ENCODE assay signal across 20 cellular contexts in genomic region chr16:8877894-8878522, GRCh38. TPM values are rescaled to one million over a fixed set of nuclear protein-coding genes. Genes with fewer than 3 reads are reported as not detected.
DNase-seq lines count a peak whose midpoint lies in the region; ATAC-seq and TF ChIP-seq lines count a peak whose summit lies in the region.
"Had no signal": no experiment of that assay in that cellular context is flagged by ENCODE, and none has a peak within 500 bp of the region (broad histone marks: within the 10 kb centered on the region; RNA-seq: fewer than 3 reads in every experiment).

No MANE protein-coding gene starts in this region.

- H3K36me3 Mint-ChIP-seq in activated naive CD8-positive, alpha-beta T cell treated with anti-CD3 and anti-CD28 coated beads, Interleukin-2, amount 50 U/mL, for 24 hours (ENCODE audit: low read depth), result no peaks in the 10 kb centered on the region
- H3K36me3 Mint-ChIP-seq in stimulated activated naive B cell treated with anti-CD40 and anti-IgM and Interleukin-4, amounts not matched to agents 10 μg/mL and 1 μg/mL and 100 μg/mL, for 72 hours, result no peaks in the 10 kb centered on the region
- H3K36me3 Mint-ChIP-seq: CD14-positive monocyte, IgD-negative memory B cell had no signal

- H3K4me2 ChIP-seq in SK-N-SH, result peak overlapping the region; percentile 24; the same call in 1 of the 2 replicates

- H3K9me3 ChIP-seq in SK-N-SH, result no peaks in the 10 kb centered on the region
- no peaks in the 10 kb centered on the region for H3K9me3 ChIP-seq in iPS-18c (ENCODE audit: control insufficient read depth, insufficient read depth, low read length)
- H3K9me3 ChIP-seq: upper lobe of right lung had no signal

- H3K4me3 ChIP-seq in SK-N-SH (ENCODE audit: low read depth in 2 of 2, low read length in 1 of 2) (no peak overlapping the region), iPS-18c (ENCODE audit: insufficient read depth, low read depth, low read length) (0 out of 2 replicates have a peak overlapping the region, but pooled peaks have one; percentile 20)
- H3K4me3 ChIP-seq: dorsolateral prefrontal cortex, upper lobe of right lung had no signal

- no peak for TF ChIP-seq EP300 in SK-N-SH (IDR thresholded peaks at IDR 0.05; ENCODE audit: borderline replicate concordance in 1 of 2, low read depth in 1 of 2, low read length in 1 of 2)

- H3K27me3 ChIP-seq in SK-N-SH (ENCODE audit: insufficient read depth), result no peaks in the 10 kb centered on the region
- H3K27me3 ChIP-seq: dorsolateral prefrontal cortex had no signal

- DNase-seq in SK-N-SH, result no peak
- no peak for DNase-seq in activated naive CD8-positive, alpha-beta T cell treated with anti-CD3 and anti-CD28 coated beads, Interleukin-2, amount 50 U/mL, for 24 hours
- no peak for DNase-seq in stimulated activated naive B cell treated with anti-CD40 and anti-IgM and Interleukin-4, amounts not matched to agents 10 μg/mL and 1 μg/mL and 100 μg/mL, for 72 hours
- DNase-seq in stimulated activated CD4-positive, alpha-beta T cell treated with anti-CD3 and anti-CD28 coated beads, Interleukin-2, amount 100 ng/mL, for 24 hours, result no peak
- DNase-seq in activated CD4-positive, alpha-beta T cell treated with anti-CD3 and anti-CD28 coated beads for 4 hours, result no peak
- no peak for DNase-seq in effector CD8-positive, alpha-beta T cell (lab: John Stamatoyannopoulos, UW)
- DNase-seq: activated effector memory CD4-positive, alpha-beta T cell treated with anti-CD3 and anti-CD28 coated beads, Interleukin-2, amount 50 U/mL, for 16 hours; DMS79; dorsolateral prefrontal cortex; hypothalamus; NCI-H2029 treated with DMSO at 0.1 percent for 48 hours; NCI-H526 treated with DMSO at 0.1 percent for 48 hours; stimulated activated naive CD4-positive, alpha-beta T cell; upper lobe of right lung had no signal

- no peak overlapping the region for H3K4me3 Mint-ChIP-seq in activated naive CD8-positive, alpha-beta T cell treated with anti-CD3 and anti-CD28 coated beads, Interleukin-2, amount 50 U/mL, for 24 hours
- H3K4me3 Mint-ChIP-seq in stimulated activated naive B cell treated with anti-CD40 and anti-IgM and Interleukin-4, amounts not matched to agents 10 μg/mL and 1 μg/mL and 100 μg/mL, for 72 hours, result no peak overlapping the region

- no peaks in the 10 kb centered on the region for H3K36me3 ChIP-seq in SK-N-SH (replicated peaks in 1 of 2; ENCODE audit: control insufficient read depth in 1 of 2, insufficient read depth in 2 of 2, low read length in 1 of 2)
- H3K36me3 ChIP-seq: upper lobe of right lung had no signal

- CTCF ChIA-PET in SK-N-SH (lab: Yijun Ruan, JAX), result interaction anchor here (0.7 to 4.7 kb wide), 8 partner anchors 9 to 311 kb away, joined by 3 to 50 read pairs (median 4); partner anchors contain the start of gene CARHSP1

- no peak overlapping the region for H3K9ac ChIP-seq in SK-N-SH

- H3K4me1 Mint-ChIP-seq in activated naive CD8-positive, alpha-beta T cell treated with anti-CD3 and anti-CD28 coated beads, Interleukin-2, amount 50 U/mL, for 24 hours, result peaks cover 11% of the 10 kb centered on the region
- H3K4me1 Mint-ChIP-seq in stimulated activated naive B cell treated with anti-CD40 and anti-IgM and Interleukin-4, amounts not matched to agents 10 μg/mL and 1 μg/mL and 100 μg/mL, for 72 hours, result peaks cover 7 to 20% of the 10 kb centered on the region in 2 donors

- POLR2A ChIA-PET in SK-N-SH (lab: Yijun Ruan, JAX), result no interaction called here

- H2AFZ ChIP-seq in SK-N-SH (ENCODE audit: low read depth), result no peak overlapping the region

- TF ChIP-seq CTCF in SK-N-SH (IDR thresholded peaks at IDR 0.05), result no peak

- ATAC-seq in SK-N-SH treated with all-trans-retinoic acid at 6 μM for 48 hours, result no peak
- peak; percentile 18 for ATAC-seq in activated naive CD8-positive, alpha-beta T cell treated with anti-CD3 and anti-CD28 coated beads, Interleukin-2, amount 50 U/mL, for 24 hours
- ATAC-seq in stimulated activated naive B cell treated with anti-CD40 and anti-IgM and Interleukin-4, amounts not matched to agents 10 μg/mL and 1 μg/mL and 100 μg/mL, for 72 hours (replicated peaks), result no peak
- ATAC-seq: left lobe of liver, upper lobe of right lung had no signal

- no peaks in the 10 kb centered on the region for H3K9me2 ChIP-seq in SK-N-SH

- no peak overlapping the region for H3K27ac ChIP-seq in SK-N-SH (ENCODE audit: low read depth in 2 of 2, low read length in 1 of 2)
- H3K27ac ChIP-seq: 22Rv1, dorsolateral prefrontal cortex, upper lobe of right lung had no signal

- H3K4me1 ChIP-seq in SK-N-SH (ENCODE audit: control insufficient read depth in 1 of 2, insufficient read depth in 2 of 2, low read depth in 1 of 2, low read length in 1 of 2), result peaks cover 0 to 3% of the 10 kb centered on the region in 2 experiments; a peak in 1 of 4 replicates

- WGBS in SK-N-SH (ENCODE audit: low lambda C conversion rate), result 78% methylated on average over 8 of the region's 8 CpGs

- H4K20me1 ChIP-seq in SK-N-SH (ENCODE audit: insufficient read depth), result no peaks in the 10 kb centered on the region

- H3K79me2 ChIP-seq in SK-N-SH (ENCODE audit: insufficient read depth), result no peaks in the 10 kb centered on the region

- no peak overlapping the region for H3K27ac Mint-ChIP-seq in activated naive CD8-positive, alpha-beta T cell treated with anti-CD3 and anti-CD28 coated beads, Interleukin-2, amount 50 U/mL, for 24 hours
- H3K27ac Mint-ChIP-seq in stimulated activated naive B cell treated with anti-CD40 and anti-IgM and Interleukin-4, amounts not matched to agents 10 μg/mL and 1 μg/mL and 100 μg/mL, for 72 hours, result peak overlapping the region; percentile 1

- no peaks in the 10 kb centered on the region for H3K9me3 Mint-ChIP-seq in activated naive CD8-positive, alpha-beta T cell treated with anti-CD3 and anti-CD28 coated beads, Interleukin-2, amount 50 U/mL, for 24 hours
- no peaks in the 10 kb centered on the region for H3K9me3 Mint-ChIP-seq in stimulated activated naive B cell treated with anti-CD40 and anti-IgM and Interleukin-4, amounts not matched to agents 10 μg/mL and 1 μg/mL and 100 μg/mL, for 72 hours
- H3K9me3 Mint-ChIP-seq: CD14-positive monocyte, IgD-negative memory B cell had no signal

- no peaks in the 10 kb centered on the region for H3K27me3 Mint-ChIP-seq in activated naive CD8-positive, alpha-beta T cell treated with anti-CD3 and anti-CD28 coated beads, Interleukin-2, amount 50 U/mL, for 24 hours
- H3K27me3 Mint-ChIP-seq in stimulated activated naive B cell treated with anti-CD40 and anti-IgM and Interleukin-4, amounts not matched to agents 10 μg/mL and 1 μg/mL and 100 μg/mL, for 72 hours, result no peaks in the 10 kb centered on the region

- TF ChIP-seq RAD21 in SK-N-SH (IDR thresholded peaks at IDR 0.05; ENCODE audit: low read length), result no peak

- H3F3A ChIP-seq in SK-N-SH (replicated peaks; ENCODE audit: insufficient read depth), result no peaks in the 10 kb centered on the region

TF ChIP-seq in SK-N-SH, 30 proteins besides CTCF, POLR2A, EP300 and RAD21 (continues in another document):
- no peak for TF ChIP-seq RCOR1 (IDR thresholded peaks at IDR 0.05; ENCODE audit: low read length)
- no peak for TF ChIP-seq MEF2A (IDR thresholded peaks at IDR 0.05; ENCODE audit: borderline replicate concordance, low read depth)
- no peak for TF ChIP-seq USF1 (IDR thresholded peaks at IDR 0.05; ENCODE audit: borderline replicate concordance, low read depth)
- no peak for TF ChIP-seq FOXJ3 (CRISPR knock-in tag; IDR thresholded peaks at IDR 0.05)
- TF ChIP-seq NRF1 (IDR thresholded peaks at IDR 0.05; ENCODE audit: low read depth, low read length), result no peak
- TF ChIP-seq TAF1 (IDR thresholded peaks at IDR 0.05; ENCODE audit: borderline replicate concordance, low read depth, low read length), result no peak
- TF ChIP-seq JUND (IDR thresholded peaks at IDR 0.05), result no peak
- TF ChIP-seq GATA2 (CRISPR knock-in tag; IDR thresholded peaks at IDR 0.05), result no peak
- TF ChIP-seq NFIC (IDR thresholded peaks at IDR 0.05; ENCODE audit: borderline replicate concordance), result no peak
- TF ChIP-seq RFX5 (IDR thresholded peaks at IDR 0.05; ENCODE audit: low read length), result no peak
- no peak for TF ChIP-seq MXI1 (IDR thresholded peaks at IDR 0.05; ENCODE audit: low read depth, low read length)
- TF ChIP-seq FOSL2 (IDR thresholded peaks at IDR 0.05; ENCODE audit: borderline replicate concordance, low read depth), result no peak

TF ChIP-seq in SK-N-SH treated with all-trans-retinoic acid at 6 μM for 48 hours, 23 proteins besides CTCF, POLR2A, EP300 and RAD21 (continues in another document):
- TF ChIP-seq TOX (CRISPR knock-in tag; IDR thresholded peaks at IDR 0.05; ENCODE audit: borderline replicate concordance) (no peak), PPARA (CRISPR knock-in tag; IDR thresholded peaks at IDR 0.05; ENCODE audit: borderline replicate concordance) (no peak), CSRNP3 (CRISPR knock-in tag; IDR thresholded peaks at IDR 0.05) (no peak), POU6F1 (CRISPR knock-in tag; IDR thresholded peaks at IDR 0.05; ENCODE audit: borderline replicate concordance, low read depth) (no peak)

RNA-seq across cellular contexts. Expression of gene LITAFD, which starts 4.1 kb away (rescaled TPM):
- not detected in 2 replicates for polyA plus RNA-seq in SK-N-SH (2012; rRNA removed)
- not detected in 2 replicates for polyA plus RNA-seq in SK-N-SH (2012; cell fraction: cytosol; rRNA removed)
- polyA plus RNA-seq in SK-N-SH (2012; cell fraction: nucleus; rRNA removed), result not detected in 2 replicates
- polyA plus RNA-seq: CD14-positive monocyte, IgD-negative memory B cell had no signal

RNA-seq across cellular contexts. Expression of gene CARHSP1, which starts 9.2 kb away (rescaled TPM):
- 60.6 and 93.6 TPM in 2 replicates for polyA plus RNA-seq in SK-N-SH (2012; rRNA removed)
- 41.7 and 53.3 TPM in 2 replicates for polyA plus RNA-seq in SK-N-SH (2012; cell fraction: cytosol; rRNA removed)
- polyA plus RNA-seq in SK-N-SH (2012; cell fraction: nucleus; rRNA removed), result 56.6 and 82.5 TPM in 2 replicates
